ENCODE assay signal across 8 cellular contexts in the genomic region with DNA sequence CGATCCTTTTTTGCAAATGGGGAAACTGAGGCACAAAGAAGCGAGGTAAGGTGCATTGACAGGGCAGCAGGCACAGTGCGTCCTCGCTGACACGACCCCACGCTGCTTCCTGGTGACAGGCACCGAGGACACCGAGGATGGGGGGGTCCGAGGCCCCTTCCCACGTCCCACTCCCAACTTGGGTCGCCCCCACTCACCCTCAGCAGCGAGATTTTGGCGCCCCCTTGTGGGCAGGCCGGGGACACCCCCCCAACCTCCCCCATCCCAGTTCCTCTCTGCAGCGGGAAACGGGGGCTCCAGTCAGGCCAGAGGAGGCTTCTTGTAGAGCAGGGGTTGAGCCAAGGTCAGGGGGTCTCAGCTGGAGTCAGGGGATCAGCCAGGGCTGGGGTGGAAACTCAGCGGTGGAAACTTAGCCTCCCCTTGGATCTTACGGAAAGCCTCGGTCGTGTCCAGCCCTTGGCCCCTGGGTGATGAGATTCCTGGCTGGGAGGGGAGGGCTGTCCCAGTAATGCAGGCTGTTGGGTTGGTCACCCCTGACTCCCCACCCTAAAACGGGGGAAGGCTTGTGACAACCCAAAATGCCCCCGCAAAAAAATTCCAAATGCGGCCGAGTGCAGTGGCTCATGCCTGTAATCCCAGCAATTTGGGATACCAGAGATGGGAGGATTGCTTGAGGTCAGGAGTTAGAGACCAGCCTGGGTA.
DNase-seq lines count a peak whose midpoint lies in the region; ATAC-seq and TF ChIP-seq lines count a peak whose summit lies in the region.

No MANE protein-coding gene starts in this region.

- no peak for ATAC-seq in GM21717 (IDR thresholded peaks at IDR 0.05; ENCODE audit: unreplicated experiment)

- peak; percentile 83 for TF ChIP-seq CTCF in fibroblast of pulmonary artery (IDR thresholded peaks at IDR 0.05; ENCODE audit: low read length, missing control alignments)
- peak; percentile 79 for TF ChIP-seq CTCF in retinal pigment epithelial cell (conservative IDR thresholded peaks at IDR 0.05; ENCODE audit: low read depth, low read length)

- no peak overlapping the region for H3K4me3 ChIP-seq in fibroblast of pulmonary artery (replicated peaks; ENCODE audit: low read depth, low read length)
- no peak overlapping the region for H3K4me3 ChIP-seq in retinal pigment epithelial cell (ENCODE audit: low read length)

- DNase-seq in NCI-H82 (lab: John Stamatoyannopoulos, UW) (peak; percentile 45), NCI-H82 treated with DMSO at 0.1 percent for 48 hours (lab: John Stamatoyannopoulos, UW; ENCODE audit: unreplicated experiment) (no peak), fibroblast of pulmonary artery (ENCODE audit: low read depth) (no peak), retinal pigment epithelial cell (ENCODE audit: low read depth) (no peak), NCI-H2171 treated with DMSO at 0.1 percent for 48 hours (lab: John Stamatoyannopoulos, UW) (no peak), SIG-M5 treated with dmso at 0.1 percent for 504 hours (lab: John Stamatoyannopoulos, UW; ENCODE audit: unreplicated experiment) (no peak)
- peak; percentile 21 to 28 for DNase-seq in activated CD4-positive, alpha-beta T cell treated with anti-CD3 and anti-CD28 coated beads, Interleukin-2, amount 50 U/mL, for 4 hours

Comparison
In these comparisons a context has a peak if more than half of its experiments do, and no peak if none do; other contexts are left out.
1. DNase-seq: peak in NCI-H82 (single experiment) and activated CD4-positive, alpha-beta T cell treated with anti-CD3 and anti-CD28 coated beads, Interleukin-2, amount 50 U/mL, for 4 hours (2 of 2); none in NCI-H82 treated with DMSO at 0.1 percent for 48 hours (single experiment), fibroblast of pulmonary artery (single experiment), retinal pigment epithelial cell (single experiment), NCI-H2171 treated with DMSO at 0.1 percent for 48 hours (single experiment) and SIG-M5 treated with dmso at 0.1 percent for 504 hours (single experiment).